8 cellular contexts compared by ENCODE assay signal in genomic region chr6:83430606-83431544, GRCh38. TPM values are rescaled to one million over a fixed set of nuclear protein-coding genes. Genes with fewer than 3 reads are reported as not detected.
DNase-seq lines count a peak whose midpoint lies in the region; ATAC-seq and TF ChIP-seq lines count a peak whose summit lies in the region.

ME1 (minus strand) TSS chr6:83431051; CDS start chr6:83430954, 97 bp downstream.

- TF ChIP-seq CTCF in HFFc6 (IDR thresholded peaks at IDR 0.05) (0 out of 2 replicates have a peak, but pooled peaks have one; percentile 8), fibroblast of mammary gland (conservative IDR thresholded peaks at IDR 0.05; ENCODE audit: control insufficient read depth, insufficient read depth, low read depth, low read length) (no peak)

- H3K4me3 Mint-ChIP-seq in HFFc6: peak within 1 kb of the TSS; percentile 91

- DNase-seq in activated CD4-positive, CD25-positive, alpha-beta regulatory T cell (lab: John Stamatoyannopoulos, UW): no peak
- peak; percentile 82 for DNase-seq in HFFc6
- DNase-seq in MV-4-11 (lab: John Stamatoyannopoulos, UW): peak; percentile 56
- DNase-seq in activated T-cell treated with anti-CD3 and anti-CD28 coated beads, Interleukin-2, amount 50 U/mL, for 1 hour: peak; percentile 28
- DNase-seq in fibroblast of mammary gland (ENCODE audit: low read depth): peak; percentile 84
- DNase-seq in substantia nigra (lab: John Stamatoyannopoulos, UW): peak; percentile 15 to 91 (median 62)

- H3K27me3 ChIP-seq in muscle layer of duodenum (ENCODE audit: low read depth, low read length): no peaks in the 10 kb centered on the region

- peak; percentile 30 to 59 for ATAC-seq in activated CD4-positive, CD25-positive, alpha-beta regulatory T cell treated with anti-CD3 and anti-CD28 coated beads, Interleukin-2, amount 50 U/mL, for 24 hours

- H3K4me3 ChIP-seq in fibroblast of mammary gland (ENCODE audit: control insufficient read depth, low read depth, low read length) (peak within 1 kb of the TSS; percentile 91), muscle layer of duodenum (ENCODE audit: low read depth in 1 of 2, low read length in 2 of 2) (peak within 1 kb of the TSS; percentile 82 to 86)

- no peaks in the 10 kb centered on the region for H3K27me3 Mint-ChIP-seq in HFFc6 (ENCODE audit: insufficient read depth)

- peak within 1 kb of the TSS; percentile 92 for H3K27ac Mint-ChIP-seq in HFFc6

- H3K4me1 Mint-ChIP-seq in HFFc6 (ENCODE audit: low read depth): peaks cover 36% of the 10 kb centered on the region

- H3K27ac ChIP-seq in muscle layer of duodenum (ENCODE audit: low read length) (peak within 1 kb of the TSS; percentile 75), substantia nigra (ENCODE audit: low read depth, low read length, poor library complexity, severe bottlenecking) (peak within 1 kb of the TSS; percentile 60)

- H3K4me1 ChIP-seq in muscle layer of duodenum (ENCODE audit: control insufficient read depth in 1 of 2, insufficient read depth in 2 of 2, low read length in 2 of 2): peaks cover 0 to 6% of the 10 kb centered on the region in 2 donors

- no peaks in the 10 kb centered on the region for H3K9me3 Mint-ChIP-seq in HFFc6

- H3K36me3 Mint-ChIP-seq in HFFc6 (ENCODE audit: low read depth): peaks cover 15% of the 10 kb centered on the region

- no peaks in the 10 kb centered on the region for H3K9me3 ChIP-seq in muscle layer of duodenum (ENCODE audit: control insufficient read depth in 1 of 2, low read length in 2 of 2)

- no peaks in the 10 kb centered on the region for H3K36me3 ChIP-seq in muscle layer of duodenum (ENCODE audit: control insufficient read depth in 1 of 2, insufficient read depth in 2 of 2, low read length in 2 of 2)

RNA-seq across cellular contexts. Expression of gene ME1, which starts in this region (rescaled TPM):
- total RNA-seq in HFFc6 (2021; fragmentation: NEBNext Ultra II Directional; extraction: Animal tissue kit (Norgen Biotek cat#: 25700)): 10 to 100 TPM; 24.2 to 37.1 (median 32.6) TPM

Comparison
In these comparisons a context has a peak if more than half of its experiments do, and no peak if none do; other contexts are left out.
1. DNase-seq: peak in HFFc6 (single experiment), MV-4-11 (single experiment), activated T-cell treated with anti-CD3 and anti-CD28 coated beads, Interleukin-2, amount 50 U/mL, for 1 hour (single experiment), fibroblast of mammary gland (single experiment) and substantia nigra (49 of 49); none in activated CD4-positive, CD25-positive, alpha-beta regulatory T cell (0 of 4).